Comparison of ENCODE assay signal across 28 cellular contexts in the genomic region with DNA sequence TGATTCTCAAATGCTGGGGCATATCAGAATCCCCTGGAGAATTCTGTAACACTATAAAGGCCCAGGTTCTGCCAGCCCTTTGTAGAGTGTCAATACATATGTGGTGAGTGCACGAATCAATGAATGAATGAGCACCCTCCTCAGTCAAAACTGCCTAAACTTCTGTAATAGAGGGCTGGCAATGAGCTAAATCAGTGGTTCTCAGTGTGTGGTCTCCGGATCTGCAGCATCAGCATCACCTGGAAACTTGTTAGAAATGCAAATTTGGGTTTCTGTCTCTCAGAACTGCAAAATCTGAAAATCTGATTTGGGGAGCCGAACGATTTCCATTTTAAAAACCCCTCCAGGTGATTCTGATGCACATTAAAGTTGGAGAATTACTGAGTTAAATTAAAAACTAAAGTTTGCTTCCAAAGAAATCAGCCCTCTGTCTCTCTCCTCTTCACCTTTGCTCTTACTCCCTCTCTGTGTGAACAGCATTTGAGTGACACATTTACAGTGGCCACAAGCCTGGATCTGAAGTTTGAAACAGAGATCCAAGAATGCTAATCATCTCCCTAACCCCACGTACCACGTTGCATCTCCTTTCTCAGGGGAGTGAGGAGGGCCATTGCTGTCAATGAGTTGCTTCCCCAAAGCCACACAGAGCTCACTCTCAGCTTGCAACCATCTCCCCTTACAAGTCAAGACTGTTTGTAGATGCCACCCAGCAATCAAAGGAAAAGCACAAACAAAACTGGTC.
"Had no signal": no experiment of that assay in that cellular context is flagged by ENCODE, and none has a peak within 500 bp of the region (broad histone marks: within the 10 kb centered on the region; RNA-seq: fewer than 3 reads in every experiment).

No MANE protein-coding gene starts in this region.

- H2AFZ ChIP-seq: hepatocyte had no signal

- H3K27ac ChIP-seq: colonic mucosa, esophagus muscularis mucosa, foreskin keratinocyte, gastroesophageal sphincter, heart left ventricle, hepatocyte, lower lobe of right lung, ovary, psoas muscle, right lobe of liver, suprapubic skin, transverse colon, upper lobe of right lung, uterus had no signal

- H3K4me3 ChIP-seq: colonic mucosa, esophagus muscularis mucosa, gastroesophageal sphincter, heart left ventricle, hepatocyte, lower lobe of right lung, ovary, psoas muscle, right lobe of liver, suprapubic skin, transverse colon, upper lobe of right lung, uterus had no signal

- DNase-seq: colonic mucosa; dermis blood vessel endothelial cell; effector memory CD4-positive, alpha-beta T cell; foreskin keratinocyte; heart left ventricle; kidney; left colon; left ventricle myocardium superior; lower lobe of right lung; natural killer cell; occipital lobe; ovary; posterior cingulate gyrus; psoas muscle; right lobe of liver; small intestine; stimulated activated CD4-positive, alpha-beta T cell treated with anti-CD3 and anti-CD28 coated beads, Interleukin-15, amount 100 ng/mL, for 24 hours; stimulated activated CD4-positive, alpha-beta T cell treated with anti-CD3 and anti-CD28 coated beads, Interleukin-2, amount 100 ng/mL, for 48 hours; stimulated activated CD8-positive, alpha-beta memory T cell treated with anti-CD3 and anti-CD28 coated beads, Interleukin-4, amount 100 ng/mL, for 48 hours; stimulated activated naive CD4-positive, alpha-beta T cell; stimulated activated naive CD8-positive, alpha-beta T cell treated with anti-CD3 and anti-CD28 coated beads, Interleukin-15, amount 100 ng/mL, for 72 hours; transverse colon; upper lobe of right lung; uterus had no signal

- H3K27me3 ChIP-seq: colonic mucosa, esophagus muscularis mucosa, foreskin keratinocyte, gastroesophageal sphincter, heart left ventricle, hepatocyte, ovary, right lobe of liver, suprapubic skin, transverse colon, upper lobe of right lung, uterus had no signal

- H3K36me3 ChIP-seq: colonic mucosa, esophagus muscularis mucosa, gastroesophageal sphincter, heart left ventricle, lower lobe of right lung, ovary, right lobe of liver, suprapubic skin, transverse colon, upper lobe of right lung, uterus had no signal

- H3K79me2 ChIP-seq: hepatocyte had no signal

- H3K4me1 ChIP-seq: colonic mucosa, foreskin keratinocyte, psoas muscle, right lobe of liver, uterus had no signal

- ATAC-seq: foreskin keratinocyte; gastroesophageal sphincter; heart left ventricle; left colon; left ventricle myocardium superior; natural killer cell; psoas muscle; right lobe of liver; stimulated activated naive CD8-positive, alpha-beta T cell treated with anti-CD3 and anti-CD28 coated beads, Interleukin-15, amount 100 ng/mL, for 72 hours; upper lobe of right lung had no signal

- H3K4me2 ChIP-seq: hepatocyte had no signal

- H3K9me3 ChIP-seq: colonic mucosa, esophagus muscularis mucosa, gastroesophageal sphincter, heart left ventricle, lower lobe of right lung, ovary, psoas muscle, right lobe of liver, suprapubic skin, transverse colon, upper lobe of right lung, uterus had no signal
